1 cellular context compared by ENCODE assay signal in the genomic region with DNA sequence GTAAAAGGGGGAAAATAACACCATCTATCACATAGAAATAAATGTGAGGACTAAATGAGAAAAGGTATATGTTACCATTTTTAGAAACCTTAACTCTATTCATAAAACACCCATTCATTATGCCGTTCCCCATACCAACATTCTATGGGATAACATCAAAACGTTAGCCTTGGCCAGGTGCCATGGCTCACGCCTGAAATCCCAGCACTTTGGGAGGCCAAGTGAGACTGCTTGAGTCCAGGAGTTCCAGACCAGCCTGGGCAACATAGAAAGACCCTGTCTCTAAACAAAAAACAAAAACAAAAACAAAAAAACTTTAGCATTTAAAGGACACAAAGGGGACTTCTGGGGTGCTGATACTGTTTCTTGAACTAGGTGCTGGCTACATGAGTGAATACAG.
TF ChIP-seq lines count a peak whose summit lies in the region.

No MANE protein-coding gene starts in this region.

TF ChIP-seq in HEK293, 187 proteins besides CTCF, POLR2A, EP300 and RAD21:
- TF ChIP-seq, protein P1, sequence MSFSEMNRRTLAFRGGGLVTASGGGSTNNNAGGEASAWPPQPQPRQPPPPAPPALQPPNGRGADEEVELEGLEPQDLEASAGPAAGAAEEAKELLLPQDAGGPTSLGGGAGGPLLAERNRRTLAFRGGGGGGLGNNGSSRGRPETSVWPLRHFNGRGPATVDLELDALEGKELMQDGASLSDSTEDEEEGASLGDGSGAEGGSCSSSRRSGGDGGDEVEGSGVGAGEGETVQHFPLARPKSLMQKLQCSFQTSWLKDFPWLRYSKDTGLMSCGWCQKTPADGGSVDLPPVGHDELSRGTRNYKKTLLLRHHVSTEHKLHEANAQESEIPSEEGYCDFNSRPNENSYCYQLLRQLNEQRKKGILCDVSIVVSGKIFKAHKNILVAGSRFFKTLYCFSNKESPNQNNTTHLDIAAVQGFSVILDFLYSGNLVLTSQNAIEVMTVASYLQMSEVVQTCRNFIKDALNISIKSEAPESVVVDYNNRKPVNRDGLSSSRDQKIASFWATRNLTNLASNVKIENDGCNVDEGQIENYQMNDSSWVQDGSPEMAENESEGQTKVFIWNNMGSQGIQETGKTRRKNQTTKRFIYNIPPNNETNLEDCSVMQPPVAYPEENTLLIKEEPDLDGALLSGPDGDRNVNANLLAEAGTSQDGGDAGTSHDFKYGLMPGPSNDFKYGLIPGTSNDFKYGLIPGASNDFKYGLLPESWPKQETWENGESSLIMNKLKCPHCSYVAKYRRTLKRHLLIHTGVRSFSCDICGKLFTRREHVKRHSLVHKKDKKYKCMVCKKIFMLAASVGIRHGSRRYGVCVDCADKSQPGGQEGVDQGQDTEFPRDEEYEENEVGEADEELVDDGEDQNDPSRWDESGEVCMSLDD (tag by site-specific recombination; IDR thresholded peaks at IDR 0.05) = no peak
- TF ChIP-seq GLIS1 (tag by site-specific recombination; IDR thresholded peaks at IDR 0.05) (peak; percentile 53), ZNF184 (tag by site-specific recombination; IDR thresholded peaks at IDR 0.05) (no peak), ZNF121 (tag by site-specific recombination; IDR thresholded peaks at IDR 0.05) (peak; percentile 55; the same call in 1 of the 2 replicates)
TF ChIP-seq in HEK293: peak in this region for 2.
